In the genomic region with DNA sequence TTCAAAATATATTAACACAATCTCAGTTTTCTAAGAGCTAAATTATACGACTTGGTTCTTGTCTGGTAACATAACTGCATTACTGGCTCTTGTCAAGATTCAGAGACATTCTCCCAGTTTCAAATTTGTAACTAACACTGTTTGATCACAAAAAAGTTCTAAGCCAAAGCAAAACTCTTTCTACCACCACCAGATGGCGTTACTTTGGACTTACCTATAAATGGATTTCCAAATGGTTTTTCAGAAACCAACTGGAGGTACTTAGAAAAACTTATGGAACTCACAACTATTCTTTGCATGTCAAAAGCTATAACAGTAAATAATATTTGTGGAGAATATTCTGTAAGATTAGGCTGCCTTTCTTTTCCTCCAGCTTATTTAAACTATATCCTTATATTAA, we compare ENCODE assay signal across 10 cellular contexts. TPM values are rescaled to one million over a fixed set of nuclear protein-coding genes. Genes with fewer than 3 reads are reported as not detected.
DNase-seq lines count a peak whose midpoint lies in the region; ATAC-seq, FAIRE-seq and TF ChIP-seq lines count a peak whose summit lies in the region.
"Had no signal": no experiment of that assay in that cellular context is flagged by ENCODE, and none has a peak within 500 bp of the region (broad histone marks: within the 10 kb centered on the region; RNA-seq: fewer than 3 reads in every experiment).

No MANE protein-coding gene starts in this region.

- POLR2A ChIA-PET in A549 (lab: Yijun Ruan, JAX) (no interaction called here), PC-3 (lab: Charles Lee; ENCODE audit: unreplicated experiment) (no interaction called here)

- FAIRE-seq in A549 (lab: Jason Lieb, UNC), result no peak

- no peaks in the 10 kb centered on the region for H3K9me2 ChIP-seq in PC-3 (replicated peaks; ENCODE audit: low read length)

- H3K4me3 Mint-ChIP-seq in CD14-positive monocyte, result no peak overlapping the region

- no peak overlapping the region for H3K27ac Mint-ChIP-seq in CD14-positive monocyte

- H3K27ac ChIP-seq in A549 (no peak overlapping the region), PC-3 (ENCODE audit: low read length) (no peak overlapping the region), fibroblast of lung (ENCODE audit: insufficient read depth, low read length) (no peak overlapping the region)
- H3K27ac ChIP-seq: esophagus squamous epithelium had no signal

- H3K36me3 ChIP-seq in PC-3 (ENCODE audit: low read depth, low read length), result no peaks in the 10 kb centered on the region
- no peaks in the 10 kb centered on the region for H3K36me3 ChIP-seq in fibroblast of lung (ENCODE audit: control insufficient read depth, insufficient read depth, low read length)
- H3K36me3 ChIP-seq: esophagus squamous epithelium had no signal

- H3K79me2 ChIP-seq in PC-3 (ENCODE audit: low read length) (no peaks in the 10 kb centered on the region), fibroblast of lung (ENCODE audit: control insufficient read depth, insufficient read depth, low read length) (no peaks in the 10 kb centered on the region)

- intact Hi-C loops in PC-3 (cut with micrococcal nuclease), result no loop called here
- intact Hi-C loops in CD14-positive monocyte (cut with micrococcal nuclease), result loop anchor here in 1 of 2 donors (2.0 kb wide), 1 partner anchor 14 kb away; no protein-coding TSS in a partner anchor

- H3K4me2 ChIP-seq in A549 (no peak overlapping the region), PC-3 (ENCODE audit: low read length) (no peak overlapping the region), fibroblast of lung (ENCODE audit: extremely low read depth, insufficient read depth, low read length) (no peak overlapping the region)

- CTCF ChIA-PET in A549 (lab: Yijun Ruan, JAX) (interaction anchor here (1.0 to 1.7 kb wide), 2 partner anchors 12 to 27 kb away, joined by 3 to 6 read pairs; no protein-coding TSS in a partner anchor), PC-3 (lab: Charles Lee) (no interaction called here)

- no peaks in the 10 kb centered on the region for H3K4me1 Mint-ChIP-seq in CD14-positive monocyte

- no TSS peak for BruUV-seq in PC-3 (replicated peaks; lab: Mats Ljungman, UMichigan)

- H3K9me3 ChIP-seq in A549 (no peaks in the 10 kb centered on the region), PC-3 (ENCODE audit: low read length) (no peaks in the 10 kb centered on the region), fibroblast of lung (ENCODE audit: control insufficient read depth, insufficient read depth, low read depth, low read length) (no peaks in the 10 kb centered on the region)
- H3K9me3 ChIP-seq: esophagus squamous epithelium had no signal

- 3% methylated on average over 2 of the region's 2 CpGs for WGBS in A549 (ENCODE audit: missing lambda C conversion rate)

- TF ChIP-seq CTCF in A549 (IDR thresholded peaks at IDR 0.05), result 0 out of 3 replicates have a peak, but pooled peaks have one; percentile 15
- TF ChIP-seq CTCF in GM12865 (IDR thresholded peaks at IDR 0.05; ENCODE audit: insufficient read depth, low read depth, low read length, missing control alignments), result peak; percentile 23
- TF ChIP-seq CTCF in PC-3 (conservative IDR thresholded peaks at IDR 0.05; ENCODE audit: low read depth, low read length), result peak; percentile 73
- TF ChIP-seq CTCF in fibroblast of lung (conservative IDR thresholded peaks at IDR 0.05 in 1 of 2, IDR thresholded peaks at IDR 0.05 in 1 of 2; ENCODE audit: low read depth in 1 of 2, low read length in 2 of 2), result peak; percentile 22 to 45
- TF ChIP-seq CTCF in CD14-positive monocyte (IDR thresholded peaks at IDR 0.05), result no peak

- H3K27me3 Mint-ChIP-seq in CD14-positive monocyte (ENCODE audit: low read depth in 3 of 3), result no peaks in the 10 kb centered on the region

- no peak for TF ChIP-seq POLR2A in A549 (IDR thresholded peaks at IDR 0.05; ENCODE audit: low read length)

- H3K9me3 Mint-ChIP-seq in CD14-positive monocyte, result peaks cover 0 to 2% (median 0%) of the 10 kb centered on the region in 7 donors

- no peak overlapping the region for H3K4me3 ChIP-seq in A549
- H3K4me3 ChIP-seq in GM12865 (ENCODE audit: low read depth, low read length), result no peak overlapping the region
- no peak overlapping the region for H3K4me3 ChIP-seq in PC-3 (ENCODE audit: low read length)
- H3K4me3 ChIP-seq in fibroblast of lung (replicated peaks in 1 of 4; ENCODE audit: control extremely low read depth in 1 of 4, insufficient read depth in 1 of 4, low read depth in 3 of 4, low read length in 4 of 4), result no peak overlapping the region
- H3K4me3 ChIP-seq: esophagus squamous epithelium had no signal

- no peak for ATAC-seq in A549
- ATAC-seq in PC-3, result no peak
- ATAC-seq in GM21423 (IDR thresholded peaks at IDR 0.05; ENCODE audit: unreplicated experiment), result no peak

- H3K36me3 Mint-ChIP-seq in CD14-positive monocyte, result no peaks in the 10 kb centered on the region

- TF ChIP-seq EP300 in A549 (IDR thresholded peaks at IDR 0.05), result no peak

- H2AFZ ChIP-seq in PC-3 (ENCODE audit: low read length) (no peak overlapping the region), fibroblast of lung (ENCODE audit: low read length) (no peak overlapping the region)

- no peaks in the 10 kb centered on the region for H3F3A ChIP-seq in PC-3 (ENCODE audit: low read length, unreplicated experiment)

- H3K4me1 ChIP-seq in A549 (no peaks in the 10 kb centered on the region), PC-3 (ENCODE audit: insufficient read depth, low read length) (no peaks in the 10 kb centered on the region), fibroblast of lung (ENCODE audit: control insufficient read depth, extremely low read depth, insufficient read depth, low read length) (no peaks in the 10 kb centered on the region)
- H3K4me1 ChIP-seq: esophagus squamous epithelium had no signal

- H3K9ac ChIP-seq in PC-3 (ENCODE audit: low read length) (no peak overlapping the region), fibroblast of lung (ENCODE audit: insufficient read depth, low read length) (no peak overlapping the region)

- H4K20me1 ChIP-seq in PC-3 (ENCODE audit: low read length) (no peaks in the 10 kb centered on the region), fibroblast of lung (ENCODE audit: control insufficient read depth, extremely low read depth, insufficient read depth, low read length) (no peaks in the 10 kb centered on the region)

- DNase-seq in A549 (ENCODE audit: low read depth in 1 of 2, low spot score in 1 of 2) (peak in 1 of 2 experiments; percentile 17), GM12865 (ENCODE audit: low read depth) (peak; percentile 25), PC-3 (peak; percentile 56), fibroblast of lung (ENCODE audit: low read depth in 2 of 2) (peak in 1 of 2 donors; percentile 47), SHP77 treated with DMSO at 0.1 percent for 48 hours (lab: John Stamatoyannopoulos, UW) (no peak), NCI-H774 (lab: John Stamatoyannopoulos, UW) (no peak), CD14-positive monocyte (ENCODE audit: low spot score) (no peak)
- DNase-seq: esophagus squamous epithelium had no signal

- H3K27me3 ChIP-seq in PC-3 (ENCODE audit: low read length) (no peaks in the 10 kb centered on the region), fibroblast of lung (ENCODE audit: control insufficient read depth, insufficient read depth, low read length) (no peaks in the 10 kb centered on the region)
- H3K27me3 ChIP-seq: esophagus squamous epithelium had no signal

- TF ChIP-seq RAD21 in A549 (conservative IDR thresholded peaks at IDR 0.05 in 1 of 2, IDR thresholded peaks at IDR 0.05 in 1 of 2), result no peak

TF ChIP-seq in A549, 52 proteins besides CTCF, POLR2A, EP300 and RAD21:
- no peak for TF ChIP-seq RNF2 (IDR thresholded peaks at IDR 0.05; ENCODE audit: borderline replicate concordance, low read depth)
- TF ChIP-seq HOXA7 (CRISPR knock-in tag; IDR thresholded peaks at IDR 0.05), result no peak
- no peak for TF ChIP-seq PHF8 (IDR thresholded peaks at IDR 0.05; ENCODE audit: borderline replicate concordance, low read depth)

RNA-seq across cellular contexts. Expression of gene GFRAL, which starts 34.2 kb away (rescaled TPM):
- polyA plus RNA-seq in A549 (2011; rRNA removed) (not detected in 2 replicates), A549 (2017; fragmentation: RNase III; extraction: RNeasy Plus Mini Kit Qiagen cat#74134 plus additional on column Dnase treatment) (not detected in 3 replicates), fibroblast of lung (not detected in 2 replicates), CD14-positive monocyte (not detected)
- polyA plus RNA-seq in A549 (2012; cell fraction: cytosol; rRNA removed), result not detected in 2 replicates
- not detected in 2 replicates for polyA plus RNA-seq in A549 (2012; cell fraction: nucleus; rRNA removed)
- polyA minus RNA-seq in A549 (2011; rRNA and poly(A)+ RNA removed), result not detected in 2 replicates
- total RNA-seq in PC-3 (2014; rRNA removed) (not detected in 2 replicates), fibroblast of lung (not detected in 2 replicates)
- polyA plus RNA-seq in fibroblast of lung (2012), result not detected in 2 replicates
- polyA minus RNA-seq in fibroblast of lung (ENCODE audit: low replicate concordance), result not detected in 2 replicates
- total RNA-seq: esophagus squamous epithelium had no signal
- polyA plus RNA-seq: neural cell had no signal

Comparison
In these comparisons a context has a peak if more than half of its experiments do, and no peak if none do; other contexts are left out.
1. DNase-seq: peak in GM12865 (single experiment) and PC-3 (single experiment); none in SHP77 treated with DMSO at 0.1 percent for 48 hours (single experiment), NCI-H774 (single experiment) and CD14-positive monocyte (single experiment).